1 cellular context compared by ENCODE assay signal in the genomic region with DNA sequence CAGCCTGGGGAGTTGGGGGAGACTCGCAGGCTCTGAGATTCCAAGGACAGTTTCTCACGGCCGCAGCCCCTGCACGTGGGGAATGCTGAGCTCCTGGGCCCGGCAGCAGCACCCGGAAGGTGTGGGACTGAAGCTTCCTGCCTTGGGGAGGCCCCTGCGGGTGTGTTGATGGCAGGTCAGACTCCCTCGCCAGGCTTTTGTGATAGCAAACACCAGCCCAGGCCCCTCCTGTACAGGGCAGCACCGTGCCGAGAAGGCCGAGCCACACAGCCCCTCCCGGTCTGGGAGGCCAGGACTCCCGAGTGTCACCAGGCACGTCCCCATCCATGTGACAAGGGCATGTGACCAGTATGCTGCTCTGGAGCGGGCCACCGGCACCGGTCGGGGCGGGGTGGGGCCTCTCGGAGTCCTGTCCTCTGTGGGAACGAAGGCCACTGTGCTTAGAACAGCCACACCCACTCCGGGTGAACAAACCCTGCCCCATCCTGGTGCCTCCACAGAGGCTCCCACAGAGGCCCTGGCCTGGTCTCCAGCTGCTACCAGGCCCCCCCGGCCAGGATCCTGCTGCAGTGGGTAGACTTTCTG.
TF ChIP-seq lines count a peak whose summit lies in the region.

No MANE protein-coding gene starts in this region.

TF ChIP-seq in HepG2, 621 proteins besides CTCF, POLR2A, EP300 and RAD21 (continued from another document and continues in another):
- TF ChIP-seq, protein P1, sequence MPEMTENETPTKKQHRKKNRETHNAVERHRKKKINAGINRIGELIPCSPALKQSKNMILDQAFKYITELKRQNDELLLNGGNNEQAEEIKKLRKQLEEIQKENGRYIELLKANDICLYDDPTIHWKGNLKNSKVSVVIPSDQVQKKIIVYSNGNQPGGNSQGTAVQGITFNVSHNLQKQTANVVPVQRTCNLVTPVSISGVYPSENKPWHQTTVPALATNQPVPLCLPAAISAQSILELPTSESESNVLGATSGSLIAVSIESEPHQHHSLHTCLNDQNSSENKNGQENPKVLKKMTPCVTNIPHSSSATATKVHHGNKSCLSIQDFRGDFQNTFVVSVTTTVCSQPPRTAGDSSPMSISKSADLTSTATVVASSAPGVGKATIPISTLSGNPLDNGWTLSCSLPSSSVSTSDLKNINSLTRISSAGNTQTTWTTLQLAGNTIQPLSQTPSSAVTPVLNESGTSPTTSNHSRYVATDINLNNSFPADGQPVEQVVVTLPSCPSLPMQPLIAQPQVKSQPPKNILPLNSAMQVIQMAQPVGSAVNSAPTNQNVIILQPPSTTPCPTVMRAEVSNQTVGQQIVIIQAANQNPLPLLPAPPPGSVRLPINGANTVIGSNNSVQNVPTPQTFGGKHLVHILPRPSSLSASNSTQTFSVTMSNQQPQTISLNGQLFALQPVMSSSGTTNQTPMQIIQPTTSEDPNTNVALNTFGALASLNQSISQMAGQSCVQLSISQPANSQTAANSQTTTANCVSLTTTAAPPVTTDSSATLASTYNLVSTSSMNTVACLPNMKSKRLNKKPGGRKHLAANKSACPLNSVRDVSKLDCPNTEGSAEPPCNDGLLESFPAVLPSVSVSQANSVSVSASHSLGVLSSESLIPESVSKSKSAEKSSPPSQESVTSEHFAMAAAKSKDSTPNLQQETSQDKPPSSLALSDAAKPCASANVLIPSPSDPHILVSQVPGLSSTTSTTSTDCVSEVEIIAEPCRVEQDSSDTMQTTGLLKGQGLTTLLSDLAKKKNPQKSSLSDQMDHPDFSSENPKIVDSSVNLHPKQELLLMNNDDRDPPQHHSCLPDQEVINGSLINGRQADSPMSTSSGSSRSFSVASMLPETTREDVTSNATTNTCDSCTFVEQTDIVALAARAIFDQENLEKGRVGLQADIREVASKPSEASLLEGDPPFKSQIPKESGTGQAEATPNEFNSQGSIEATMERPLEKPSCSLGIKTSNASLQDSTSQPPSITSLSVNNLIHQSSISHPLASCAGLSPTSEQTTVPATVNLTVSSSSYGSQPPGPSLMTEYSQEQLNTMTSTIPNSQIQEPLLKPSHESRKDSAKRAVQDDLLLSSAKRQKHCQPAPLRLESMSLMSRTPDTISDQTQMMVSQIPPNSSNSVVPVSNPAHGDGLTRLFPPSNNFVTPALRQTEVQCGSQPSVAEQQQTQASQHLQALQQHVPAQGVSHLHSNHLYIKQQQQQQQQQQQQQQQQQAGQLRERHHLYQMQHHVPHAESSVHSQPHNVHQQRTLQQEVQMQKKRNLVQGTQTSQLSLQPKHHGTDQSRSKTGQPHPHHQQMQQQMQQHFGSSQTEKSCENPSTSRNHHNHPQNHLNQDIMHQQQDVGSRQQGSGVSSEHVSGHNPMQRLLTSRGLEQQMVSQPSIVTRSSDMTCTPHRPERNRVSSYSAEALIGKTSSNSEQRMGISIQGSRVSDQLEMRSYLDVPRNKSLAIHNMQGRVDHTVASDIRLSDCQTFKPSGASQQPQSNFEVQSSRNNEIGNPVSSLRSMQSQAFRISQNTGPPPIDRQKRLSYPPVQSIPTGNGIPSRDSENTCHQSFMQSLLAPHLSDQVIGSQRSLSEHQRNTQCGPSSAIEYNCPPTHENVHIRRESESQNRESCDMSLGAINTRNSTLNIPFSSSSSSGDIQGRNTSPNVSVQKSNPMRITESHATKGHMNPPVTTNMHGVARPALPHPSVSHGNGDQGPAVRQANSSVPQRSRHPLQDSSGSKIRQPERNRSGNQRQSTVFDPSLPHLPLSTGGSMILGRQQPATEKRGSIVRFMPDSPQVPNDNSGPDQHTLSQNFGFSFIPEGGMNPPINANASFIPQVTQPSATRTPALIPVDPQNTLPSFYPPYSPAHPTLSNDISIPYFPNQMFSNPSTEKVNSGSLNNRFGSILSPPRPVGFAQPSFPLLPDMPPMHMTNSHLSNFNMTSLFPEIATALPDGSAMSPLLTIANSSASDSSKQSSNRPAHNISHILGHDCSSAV (CRISPR knock-in tag; IDR thresholded peaks at IDR 0.05; ENCODE audit: borderline replicate concordance), result peak; percentile 72; the same call in 1 of the 2 replicates
- TF ChIP-seq, protein P2, sequence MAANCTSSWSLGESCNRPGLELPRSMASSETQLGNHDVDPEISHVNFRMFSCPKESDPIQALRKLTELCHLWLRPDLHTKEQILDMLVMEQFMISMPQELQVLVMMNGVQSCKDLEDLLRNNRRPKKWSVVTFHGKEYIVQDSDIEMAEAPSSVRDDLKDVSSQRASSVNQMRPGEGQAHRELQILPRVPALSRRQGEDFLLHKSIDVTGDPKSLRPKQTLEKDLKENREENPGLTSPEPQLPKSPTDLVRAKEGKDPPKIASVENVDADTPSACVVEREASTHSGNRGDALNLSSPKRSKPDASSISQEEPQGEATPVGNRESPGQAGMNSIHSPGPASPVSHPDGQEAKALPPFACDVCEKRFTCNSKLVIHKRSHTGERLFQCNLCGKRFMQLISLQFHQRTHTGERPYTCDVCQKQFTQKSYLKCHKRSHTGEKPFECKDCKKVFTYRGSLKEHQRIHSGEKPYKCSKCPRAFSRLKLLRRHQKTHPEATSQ (CRISPR knock-in tag; IDR thresholded peaks at IDR 0.05; ENCODE audit: borderline replicate concordance), result no peak
- TF ChIP-seq NR2F6 (IDR thresholded peaks at IDR 0.05) (peak; percentile 29; the same call in 1 of the 2 replicates), NR2F6 (CRISPR knock-in tag; IDR thresholded peaks at IDR 0.05) (peak; percentile 80), SOX13 (IDR thresholded peaks at IDR 0.05) (no peak), SOX13 (CRISPR knock-in tag; conservative IDR thresholded peaks at IDR 0.05 in 1 of 2, IDR thresholded peaks at IDR 0.05 in 1 of 2) (peak in 1 of 2 experiments; percentile 67; a peak in 2 of 4 replicates), EEA1 (CRISPR knock-in tag; IDR thresholded peaks at IDR 0.05; ENCODE audit: borderline replicate concordance) (no peak), FOXJ3 (CRISPR knock-in tag; IDR thresholded peaks at IDR 0.05; ENCODE audit: borderline replicate concordance) (no peak), GLI4 (CRISPR knock-in tag; IDR thresholded peaks at IDR 0.05; ENCODE audit: borderline replicate concordance) (0 out of 2 replicates have a peak, but pooled peaks have one; percentile 0), ZNF263 (CRISPR knock-in tag; IDR thresholded peaks at IDR 0.05) (peak; percentile 49; the same call in 1 of the 2 replicates), RXRB (CRISPR knock-in tag; IDR thresholded peaks at IDR 0.05; ENCODE audit: borderline replicate concordance) (peak; percentile 88), POLR2AphosphoS2 (IDR thresholded peaks at IDR 0.05; ENCODE audit: low read depth, low read length) (no peak), ZNF644 (CRISPR knock-in tag; IDR thresholded peaks at IDR 0.05; ENCODE audit: low read depth) (no peak), FOXC1 (CRISPR knock-in tag; IDR thresholded peaks at IDR 0.05; ENCODE audit: borderline replicate concordance) (no peak), ZNF230 (CRISPR knock-in tag; IDR thresholded peaks at IDR 0.05) (peak; percentile 68; the same call in 1 of the 2 replicates), CREM (IDR thresholded peaks at IDR 0.05) (peak; percentile 48), CREM (CRISPR knock-in tag; IDR thresholded peaks at IDR 0.05) (no peak), ZNF138 (CRISPR knock-in tag; IDR thresholded peaks at IDR 0.05; ENCODE audit: low read depth) (no peak), HES4 (CRISPR knock-in tag; IDR thresholded peaks at IDR 0.05; ENCODE audit: borderline replicate concordance) (0 out of 2 replicates have a peak, but pooled peaks have one; percentile 40), TRIM24 (CRISPR knock-in tag; IDR thresholded peaks at IDR 0.05) (no peak), ZNF792 (CRISPR knock-in tag; IDR thresholded peaks at IDR 0.05) (peak; percentile 85), ZNF3 (CRISPR knock-in tag; IDR thresholded peaks at IDR 0.05) (no peak), TBX2 (CRISPR knock-in tag; IDR thresholded peaks at IDR 0.05; ENCODE audit: borderline replicate concordance) (peak; percentile 88; the same call in 1 of the 2 replicates), AHR (CRISPR knock-in tag; IDR thresholded peaks at IDR 0.05) (no peak; the same call in 1 of the 2 replicates), ZNF564 (CRISPR knock-in tag; IDR thresholded peaks at IDR 0.05) (no peak), RFX5 (IDR thresholded peaks at IDR 0.05; ENCODE audit: low read depth, low read length) (no peak), XRCC5 (optimal IDR thresholded peaks at IDR 0.05; ENCODE audit: low read length) (no peak), ZBTB3 (CRISPR knock-in tag; IDR thresholded peaks at IDR 0.05; ENCODE audit: borderline replicate concordance, low read depth) (peak; percentile 60; the same call in 1 of the 2 replicates), ZNF747 (CRISPR knock-in tag; IDR thresholded peaks at IDR 0.05; ENCODE audit: borderline replicate concordance) (peak; percentile 91), GABPB1 (CRISPR knock-in tag; IDR thresholded peaks at IDR 0.05) (peak; percentile 72), PLRG1 (conservative IDR thresholded peaks at IDR 0.05) (no peak), ZNF543 (CRISPR knock-in tag; IDR thresholded peaks at IDR 0.05) (peak; percentile 79)
- TF ChIP-seq, protein P3, sequence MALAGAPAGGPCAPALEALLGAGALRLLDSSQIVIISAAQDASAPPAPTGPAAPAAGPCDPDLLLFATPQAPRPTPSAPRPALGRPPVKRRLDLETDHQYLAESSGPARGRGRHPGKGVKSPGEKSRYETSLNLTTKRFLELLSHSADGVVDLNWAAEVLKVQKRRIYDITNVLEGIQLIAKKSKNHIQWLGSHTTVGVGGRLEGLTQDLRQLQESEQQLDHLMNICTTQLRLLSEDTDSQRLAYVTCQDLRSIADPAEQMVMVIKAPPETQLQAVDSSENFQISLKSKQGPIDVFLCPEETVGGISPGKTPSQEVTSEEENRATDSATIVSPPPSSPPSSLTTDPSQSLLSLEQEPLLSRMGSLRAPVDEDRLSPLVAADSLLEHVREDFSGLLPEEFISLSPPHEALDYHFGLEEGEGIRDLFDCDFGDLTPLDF (CRISPR knock-in tag; IDR thresholded peaks at IDR 0.05), result no peak
- TF ChIP-seq, protein P4, sequence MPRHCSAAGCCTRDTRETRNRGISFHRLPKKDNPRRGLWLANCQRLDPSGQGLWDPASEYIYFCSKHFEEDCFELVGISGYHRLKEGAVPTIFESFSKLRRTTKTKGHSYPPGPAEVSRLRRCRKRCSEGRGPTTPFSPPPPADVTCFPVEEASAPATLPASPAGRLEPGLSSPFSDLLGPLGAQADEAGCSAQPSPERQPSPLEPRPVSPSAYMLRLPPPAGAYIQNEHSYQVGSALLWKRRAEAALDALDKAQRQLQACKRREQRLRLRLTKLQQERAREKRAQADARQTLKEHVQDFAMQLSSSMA (CRISPR knock-in tag; IDR thresholded peaks at IDR 0.05), result no peak
- TF ChIP-seq, protein P5, sequence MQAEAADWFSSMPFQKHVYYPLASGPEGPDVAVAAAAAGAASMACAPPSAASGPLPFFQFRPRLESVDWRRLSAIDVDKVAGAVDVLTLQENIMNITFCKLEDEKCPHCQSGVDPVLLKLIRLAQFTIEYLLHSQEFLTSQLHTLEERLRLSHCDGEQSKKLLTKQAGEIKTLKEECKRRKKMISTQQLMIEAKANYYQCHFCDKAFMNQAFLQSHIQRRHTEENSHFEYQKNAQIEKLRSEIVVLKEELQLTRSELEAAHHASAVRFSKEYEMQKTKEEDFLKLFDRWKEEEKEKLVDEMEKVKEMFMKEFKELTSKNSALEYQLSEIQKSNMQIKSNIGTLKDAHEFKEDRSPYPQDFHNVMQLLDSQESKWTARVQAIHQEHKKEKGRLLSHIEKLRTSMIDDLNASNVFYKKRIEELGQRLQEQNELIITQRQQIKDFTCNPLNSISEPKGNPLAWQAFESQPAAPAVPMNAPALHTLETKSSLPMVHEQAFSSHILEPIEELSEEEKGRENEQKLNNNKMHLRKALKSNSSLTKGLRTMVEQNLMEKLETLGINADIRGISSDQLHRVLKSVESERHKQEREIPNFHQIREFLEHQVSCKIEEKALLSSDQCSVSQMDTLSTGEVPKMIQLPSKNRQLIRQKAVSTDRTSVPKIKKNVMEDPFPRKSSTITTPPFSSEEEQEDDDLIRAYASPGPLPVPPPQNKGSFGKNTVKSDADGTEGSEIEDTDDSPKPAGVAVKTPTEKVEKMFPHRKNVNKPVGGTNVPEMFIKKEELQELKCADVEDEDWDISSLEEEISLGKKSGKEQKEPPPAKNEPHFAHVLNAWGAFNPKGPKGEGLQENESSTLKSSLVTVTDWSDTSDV (CRISPR knock-in tag; IDR thresholded peaks at IDR 0.05), result peak; percentile 62; the same call in 1 of the 2 replicates
- TF ChIP-seq, protein P6, sequence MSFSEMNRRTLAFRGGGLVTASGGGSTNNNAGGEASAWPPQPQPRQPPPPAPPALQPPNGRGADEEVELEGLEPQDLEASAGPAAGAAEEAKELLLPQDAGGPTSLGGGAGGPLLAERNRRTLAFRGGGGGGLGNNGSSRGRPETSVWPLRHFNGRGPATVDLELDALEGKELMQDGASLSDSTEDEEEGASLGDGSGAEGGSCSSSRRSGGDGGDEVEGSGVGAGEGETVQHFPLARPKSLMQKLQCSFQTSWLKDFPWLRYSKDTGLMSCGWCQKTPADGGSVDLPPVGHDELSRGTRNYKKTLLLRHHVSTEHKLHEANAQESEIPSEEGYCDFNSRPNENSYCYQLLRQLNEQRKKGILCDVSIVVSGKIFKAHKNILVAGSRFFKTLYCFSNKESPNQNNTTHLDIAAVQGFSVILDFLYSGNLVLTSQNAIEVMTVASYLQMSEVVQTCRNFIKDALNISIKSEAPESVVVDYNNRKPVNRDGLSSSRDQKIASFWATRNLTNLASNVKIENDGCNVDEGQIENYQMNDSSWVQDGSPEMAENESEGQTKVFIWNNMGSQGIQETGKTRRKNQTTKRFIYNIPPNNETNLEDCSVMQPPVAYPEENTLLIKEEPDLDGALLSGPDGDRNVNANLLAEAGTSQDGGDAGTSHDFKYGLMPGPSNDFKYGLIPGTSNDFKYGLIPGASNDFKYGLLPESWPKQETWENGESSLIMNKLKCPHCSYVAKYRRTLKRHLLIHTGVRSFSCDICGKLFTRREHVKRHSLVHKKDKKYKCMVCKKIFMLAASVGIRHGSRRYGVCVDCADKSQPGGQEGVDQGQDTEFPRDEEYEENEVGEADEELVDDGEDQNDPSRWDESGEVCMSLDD (CRISPR knock-in tag; IDR thresholded peaks at IDR 0.05; ENCODE audit: borderline replicate concordance), result no peak
- TF ChIP-seq, protein P7, sequence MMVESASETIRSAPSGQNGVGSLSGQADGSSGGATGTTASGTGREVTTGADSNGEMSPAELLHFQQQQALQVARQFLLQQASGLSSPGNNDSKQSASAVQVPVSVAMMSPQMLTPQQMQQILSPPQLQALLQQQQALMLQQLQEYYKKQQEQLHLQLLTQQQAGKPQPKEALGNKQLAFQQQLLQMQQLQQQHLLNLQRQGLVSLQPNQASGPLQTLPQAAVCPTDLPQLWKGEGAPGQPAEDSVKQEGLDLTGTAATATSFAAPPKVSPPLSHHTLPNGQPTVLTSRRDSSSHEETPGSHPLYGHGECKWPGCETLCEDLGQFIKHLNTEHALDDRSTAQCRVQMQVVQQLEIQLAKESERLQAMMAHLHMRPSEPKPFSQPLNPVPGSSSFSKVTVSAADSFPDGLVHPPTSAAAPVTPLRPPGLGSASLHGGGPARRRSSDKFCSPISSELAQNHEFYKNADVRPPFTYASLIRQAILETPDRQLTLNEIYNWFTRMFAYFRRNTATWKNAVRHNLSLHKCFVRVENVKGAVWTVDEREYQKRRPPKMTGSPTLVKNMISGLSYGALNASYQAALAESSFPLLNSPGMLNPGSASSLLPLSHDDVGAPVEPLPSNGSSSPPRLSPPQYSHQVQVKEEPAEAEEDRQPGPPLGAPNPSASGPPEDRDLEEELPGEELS (CRISPR knock-in tag; IDR thresholded peaks at IDR 0.05), result peak; percentile 66
